In genomic region chr2:119064567-119064966, GRCh38 we compare ENCODE assay signal across 18 cellular contexts.
"Had no signal": no experiment of that assay in that cellular context is flagged by ENCODE, and none has a peak within 500 bp of the region (broad histone marks: within the 10 kb centered on the region; RNA-seq: fewer than 3 reads in every experiment).

No MANE protein-coding gene starts in this region.

- H3K27me3 ChIP-seq: adrenal gland, cardiac muscle cell, tibial nerve had no signal

- H3K27ac Mint-ChIP-seq: activated naive CD4-positive, alpha-beta T cell treated with anti-CD3 and anti-CD28 coated beads, Interleukin-2, amount 50 U/mL, for 72 hours; mesothelial cell of epicardium; nephron; T-helper 1 cell treated with Interleukin-12 subunit alpha and Interleukin-12 subunit beta and Interleukin-4 antibody, amounts not matched to agents 30 μg/mL and 1 μg/mL, for 36 hours had no signal

- H3K4me1 Mint-ChIP-seq: mesothelial cell of epicardium, nephron had no signal

- H3K36me3 Mint-ChIP-seq: activated naive CD4-positive, alpha-beta T cell treated with anti-CD3 and anti-CD28 coated beads, Interleukin-2, amount 50 U/mL, for 72 hours; mesothelial cell of epicardium had no signal

- H3K9me3 ChIP-seq: adrenal gland had no signal

- H3K4me3 ChIP-seq: adrenal gland, cardiac muscle cell, lung, tibial nerve had no signal

- H3K4me3 Mint-ChIP-seq: mesothelial cell of epicardium; nephron; T-helper 1 cell treated with Interleukin-12 subunit alpha and Interleukin-12 subunit beta and Interleukin-4 antibody, amounts not matched to agents 30 μg/mL and 1 μg/mL, for 36 hours had no signal

- DNase-seq: activated CD4-positive, alpha-beta T cell treated with anti-CD3 and anti-CD28 coated beads, Interleukin-2, amount 50 U/mL, for 48 hours; activated gamma-delta T cell; adrenal gland; foreskin melanocyte; hypothalamus; nucleus accumbens; stimulated activated CD4-positive, alpha-beta T cell treated with anti-CD3 and anti-CD28 coated beads, Interleukin-2, amount 100 ng/mL, for 24 hours; stimulated activated naive CD8-positive, alpha-beta T cell treated with anti-CD3 and anti-CD28 coated beads, Interleukin-15, Interleukin-2, amounts not matched to agents 100 U/mL and 50 U/mL, for 24 hours; substantia nigra had no signal

- ATAC-seq: activated naive CD4-positive, alpha-beta T cell treated with anti-CD3 and anti-CD28 coated beads, Interleukin-2, amount 50 U/mL, for 72 hours; left lobe of liver; stimulated activated naive CD8-positive, alpha-beta T cell treated with anti-CD3 and anti-CD28 coated beads, Interleukin-15, Interleukin-2, amounts not matched to agents 100 U/mL and 50 U/mL, for 24 hours had no signal

- H3K27ac ChIP-seq: adrenal gland, cardiac muscle cell, tibial nerve, WERI-Rb-1 had no signal

- H3K9me3 Mint-ChIP-seq: activated naive CD4-positive, alpha-beta T cell treated with anti-CD3 and anti-CD28 coated beads, Interleukin-2, amount 50 U/mL, for 72 hours; nephron; T-helper 1 cell treated with Interleukin-12 subunit alpha and Interleukin-12 subunit beta and Interleukin-4 antibody, amounts not matched to agents 30 μg/mL and 1 μg/mL, for 36 hours had no signal

- H3K4me1 ChIP-seq: adrenal gland, tibial nerve had no signal

- H3K36me3 ChIP-seq: adrenal gland, cardiac muscle cell, tibial nerve, WERI-Rb-1 had no signal
